ENCODE assay signal across 1 cellular context in the genomic region with DNA sequence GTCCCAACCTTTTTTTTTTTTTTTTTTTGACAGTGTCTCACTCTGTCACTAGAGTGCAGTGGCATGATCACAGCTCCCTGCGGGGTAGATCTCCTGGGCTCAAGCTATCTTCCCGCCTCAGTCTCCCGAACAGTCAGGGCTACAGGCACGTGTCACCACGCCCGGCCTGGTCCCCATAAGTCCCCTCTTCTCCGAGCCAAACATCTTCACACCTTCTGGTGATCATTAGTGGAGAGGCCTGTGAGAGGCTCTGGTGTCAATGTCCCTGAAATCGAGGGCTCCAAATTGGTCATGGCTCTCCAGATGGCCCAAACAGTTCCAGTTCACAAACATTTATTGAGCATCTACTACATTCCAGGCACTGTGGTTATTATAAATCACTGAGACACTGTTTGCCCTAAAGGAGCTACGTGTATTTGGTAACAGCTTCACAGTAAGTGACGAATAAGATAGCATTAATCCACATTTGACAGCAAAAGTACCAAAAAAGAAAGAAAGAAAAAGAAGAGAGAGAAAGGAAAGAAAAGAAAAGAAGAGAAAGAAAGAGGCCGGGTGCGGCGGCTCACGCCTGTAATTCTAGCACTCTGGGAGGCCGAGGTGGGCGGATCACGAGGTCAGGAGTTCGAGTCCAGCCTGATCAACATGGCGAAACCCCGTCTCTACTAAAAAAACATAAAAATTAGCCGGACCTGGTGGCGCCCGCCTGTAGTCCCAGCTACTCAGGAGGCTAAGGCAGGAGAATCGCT.
TF ChIP-seq lines count a peak whose summit lies in the region.

No MANE protein-coding gene starts in this region.

TF ChIP-seq in GM12878, 131 proteins besides CTCF, POLR2A, EP300 and RAD21:
- TF ChIP-seq SUPT20H (IDR thresholded peaks at IDR 0.05; ENCODE audit: borderline replicate concordance, control insufficient read depth, low read depth, low read length) (no peak), IRF4 (IDR thresholded peaks at IDR 0.05; ENCODE audit: low read depth, low read length) (no peak), SREBF2 (IDR thresholded peaks at IDR 0.05; ENCODE audit: low read length) (no peak), SRF (IDR thresholded peaks at IDR 0.05; ENCODE audit: low read depth in 2 of 2, low read length in 2 of 2) (no peak)
- TF ChIP-seq, protein P1, sequence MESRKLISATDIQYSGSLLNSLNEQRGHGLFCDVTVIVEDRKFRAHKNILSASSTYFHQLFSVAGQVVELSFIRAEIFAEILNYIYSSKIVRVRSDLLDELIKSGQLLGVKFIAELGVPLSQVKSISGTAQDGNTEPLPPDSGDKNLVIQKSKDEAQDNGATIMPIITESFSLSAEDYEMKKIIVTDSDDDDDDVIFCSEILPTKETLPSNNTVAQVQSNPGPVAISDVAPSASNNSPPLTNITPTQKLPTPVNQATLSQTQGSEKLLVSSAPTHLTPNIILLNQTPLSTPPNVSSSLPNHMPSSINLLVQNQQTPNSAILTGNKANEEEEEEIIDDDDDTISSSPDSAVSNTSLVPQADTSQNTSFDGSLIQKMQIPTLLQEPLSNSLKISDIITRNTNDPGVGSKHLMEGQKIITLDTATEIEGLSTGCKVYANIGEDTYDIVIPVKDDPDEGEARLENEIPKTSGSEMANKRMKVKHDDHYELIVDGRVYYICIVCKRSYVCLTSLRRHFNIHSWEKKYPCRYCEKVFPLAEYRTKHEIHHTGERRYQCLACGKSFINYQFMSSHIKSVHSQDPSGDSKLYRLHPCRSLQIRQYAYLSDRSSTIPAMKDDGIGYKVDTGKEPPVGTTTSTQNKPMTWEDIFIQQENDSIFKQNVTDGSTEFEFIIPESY (IDR thresholded peaks at IDR 0.05), result peak; percentile 26; the same call in 1 of the 2 replicates
- TF ChIP-seq, protein P2, sequence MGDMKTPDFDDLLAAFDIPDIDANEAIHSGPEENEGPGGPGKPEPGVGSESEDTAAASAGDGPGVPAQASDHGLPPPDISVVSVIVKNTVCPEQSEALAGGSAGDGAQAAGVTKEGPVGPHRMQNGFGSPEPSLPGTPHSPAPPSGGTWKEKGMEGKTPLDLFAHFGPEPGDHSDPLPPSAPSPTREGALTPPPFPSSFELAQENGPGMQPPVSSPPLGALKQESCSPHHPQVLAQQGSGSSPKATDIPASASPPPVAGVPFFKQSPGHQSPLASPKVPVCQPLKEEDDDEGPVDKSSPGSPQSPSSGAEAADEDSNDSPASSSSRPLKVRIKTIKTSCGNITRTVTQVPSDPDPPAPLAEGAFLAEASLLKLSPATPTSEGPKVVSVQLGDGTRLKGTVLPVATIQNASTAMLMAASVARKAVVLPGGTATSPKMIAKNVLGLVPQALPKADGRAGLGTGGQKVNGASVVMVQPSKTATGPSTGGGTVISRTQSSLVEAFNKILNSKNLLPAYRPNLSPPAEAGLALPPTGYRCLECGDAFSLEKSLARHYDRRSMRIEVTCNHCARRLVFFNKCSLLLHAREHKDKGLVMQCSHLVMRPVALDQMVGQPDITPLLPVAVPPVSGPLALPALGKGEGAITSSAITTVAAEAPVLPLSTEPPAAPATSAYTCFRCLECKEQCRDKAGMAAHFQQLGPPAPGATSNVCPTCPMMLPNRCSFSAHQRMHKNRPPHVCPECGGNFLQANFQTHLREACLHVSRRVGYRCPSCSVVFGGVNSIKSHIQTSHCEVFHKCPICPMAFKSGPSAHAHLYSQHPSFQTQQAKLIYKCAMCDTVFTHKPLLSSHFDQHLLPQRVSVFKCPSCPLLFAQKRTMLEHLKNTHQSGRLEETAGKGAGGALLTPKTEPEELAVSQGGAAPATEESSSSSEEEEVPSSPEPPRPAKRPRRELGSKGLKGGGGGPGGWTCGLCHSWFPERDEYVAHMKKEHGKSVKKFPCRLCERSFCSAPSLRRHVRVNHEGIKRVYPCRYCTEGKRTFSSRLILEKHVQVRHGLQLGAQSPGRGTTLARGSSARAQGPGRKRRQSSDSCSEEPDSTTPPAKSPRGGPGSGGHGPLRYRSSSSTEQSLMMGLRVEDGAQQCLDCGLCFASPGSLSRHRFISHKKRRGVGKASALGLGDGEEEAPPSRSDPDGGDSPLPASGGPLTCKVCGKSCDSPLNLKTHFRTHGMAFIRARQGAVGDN (IDR thresholded peaks at IDR 0.05), result no peak
